ENCODE assay signal across 17 cellular contexts in the genomic region with DNA sequence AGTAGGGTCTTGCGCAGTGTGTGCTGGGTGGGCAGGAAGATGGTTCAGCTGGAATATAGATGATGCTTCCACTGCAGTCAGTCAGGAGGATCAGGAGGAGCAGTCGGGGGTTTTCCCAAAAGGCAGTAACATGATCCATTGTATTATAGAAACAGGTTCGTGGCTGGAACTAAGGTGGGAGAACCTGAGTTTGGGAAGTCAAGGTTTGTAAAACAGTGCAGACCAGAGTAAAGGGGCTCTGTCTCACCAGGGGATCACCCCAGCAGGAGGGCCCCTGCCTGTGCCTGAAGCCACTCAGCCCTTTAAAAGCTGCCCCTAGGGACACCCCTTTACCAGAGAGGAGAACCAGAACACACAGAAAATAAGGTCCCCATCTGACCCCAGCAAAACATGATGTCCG.
DNase-seq lines count a peak whose midpoint lies in the region; ATAC-seq and TF ChIP-seq lines count a peak whose summit lies in the region.
"Had no signal": no experiment of that assay in that cellular context is flagged by ENCODE, and none has a peak within 500 bp of the region (broad histone marks: within the 10 kb centered on the region; RNA-seq: fewer than 3 reads in every experiment).

No MANE protein-coding gene starts in this region.

- H3K4me2 ChIP-seq in GM23338, result no peak overlapping the region

- peaks cover 8% of the 10 kb centered on the region for H3K9me3 Mint-ChIP-seq in activated CD4-positive, alpha-beta T cell treated with anti-CD3 and anti-CD28 coated beads for 36 hours (ENCODE audit: low read depth)
- H3K9me3 Mint-ChIP-seq in GM23338 (peaks cover 57% of the 10 kb centered on the region), immature natural killer cell (peaks cover 0 to 5% (median 0%) of the 10 kb centered on the region in 6 donors), WTC11 (peaks cover 59% of the 10 kb centered on the region)
- H3K9me3 Mint-ChIP-seq in activated CD8-positive, alpha-beta T cell treated with anti-CD3 and anti-CD28 coated beads for 36 hours, result peaks cover 30% of the 10 kb centered on the region
- peaks cover 0 to 7% (median 0%) of the 10 kb centered on the region in 9 donors for H3K9me3 Mint-ChIP-seq in naive thymus-derived CD8-positive, alpha-beta T cell

- no peak for DNase-seq in activated CD4-positive, alpha-beta T cell treated with anti-CD3 and anti-CD28 coated beads for 36 hours
- no peak for DNase-seq in activated CD4-positive, alpha-beta T cell treated with anti-CD3 and anti-CD28 coated beads, Interleukin-2, amount 50 U/mL, for 1 hour
- DNase-seq in GM23338 (ENCODE audit: low spot score), result no peak
- DNase-seq in activated CD8-positive, alpha-beta T cell treated with anti-CD3 and anti-CD28 coated beads for 36 hours, result peak; percentile 28
- DNase-seq in immature natural killer cell, result no peak
- DNase-seq in WTC11 (ENCODE audit: low spot score), result no peak
- DNase-seq in naive thymus-derived CD8-positive, alpha-beta T cell, result no peak
- no peak for DNase-seq in mucosa of gallbladder (ENCODE audit: low spot score)
- DNase-seq: activated CD4-positive, CD25-positive, alpha-beta regulatory T cell treated with anti-CD3 and anti-CD28 coated beads, Interleukin-2, amount 50 U/mL, for 72 hours; foreskin melanocyte; H9; left colon; NCI-H1694; NCI-H446; nucleus accumbens; SHP77; stomach had no signal

- H3K4me1 Mint-ChIP-seq in activated CD4-positive, alpha-beta T cell treated with anti-CD3 and anti-CD28 coated beads for 36 hours, result peaks cover 82% of the 10 kb centered on the region
- H3K4me1 Mint-ChIP-seq in GM23338, result peaks cover 18% of the 10 kb centered on the region
- H3K4me1 Mint-ChIP-seq in activated CD8-positive, alpha-beta T cell treated with anti-CD3 and anti-CD28 coated beads for 36 hours (ENCODE audit: low read depth), result peaks cover 76% of the 10 kb centered on the region
- peaks cover 73 to 79% of the 10 kb centered on the region in 2 donors for H3K4me1 Mint-ChIP-seq in immature natural killer cell
- peaks cover 30% of the 10 kb centered on the region for H3K4me1 Mint-ChIP-seq in WTC11
- peaks cover 28 to 55% (median 43%) of the 10 kb centered on the region in 4 donors for H3K4me1 Mint-ChIP-seq in naive thymus-derived CD8-positive, alpha-beta T cell

- H3K27ac Mint-ChIP-seq in activated CD4-positive, alpha-beta T cell treated with anti-CD3 and anti-CD28 coated beads for 36 hours, result peak overlapping the region; percentile 97
- H3K27ac Mint-ChIP-seq in GM23338 (no peak overlapping the region), immature natural killer cell (peak overlapping the region; percentile 69 to 87 (median 82)), WTC11 (no peak overlapping the region)
- H3K27ac Mint-ChIP-seq in activated CD8-positive, alpha-beta T cell treated with anti-CD3 and anti-CD28 coated beads for 36 hours, result peak overlapping the region; percentile 94
- peak overlapping the region in 3 of 10 donors; percentile 17 to 47 (median 22) for H3K27ac Mint-ChIP-seq in naive thymus-derived CD8-positive, alpha-beta T cell

- no peak overlapping the region for H3K27ac ChIP-seq in GM23338 (ENCODE audit: low read depth)
- H3K27ac ChIP-seq: stomach had no signal

- POLR2A ChIA-PET in activated CD4-positive, alpha-beta T cell treated with anti-CD3 and anti-CD28 coated beads for 36 hours (lab: Charles Lee), result interaction anchor here (0.9 to 1.1 kb wide), 4 partner anchors 17 to 60 kb away, joined by 3 to 7 read pairs (median 4); no protein-coding TSS in a partner anchor
- POLR2A ChIA-PET in activated CD8-positive, alpha-beta T cell treated with anti-CD3 and anti-CD28 coated beads for 36 hours (lab: Charles Lee), result interaction anchor here (0.6 to 9.8 kb wide), 12 partner anchors 9 to 276 kb away, joined by 3 to 87 read pairs (median 7); no protein-coding TSS in a partner anchor
- POLR2A ChIA-PET in WTC11 (lab: Charles Lee), result no interaction called here
- POLR2A ChIA-PET in naive thymus-derived CD8-positive, alpha-beta T cell (lab: Charles Lee), result no interaction called here

- no peaks in the 10 kb centered on the region for H3F3A ChIP-seq in GM23338 (replicated peaks; ENCODE audit: low read depth)

- H3K4me3 ChIP-seq in GM23338, result no peak overlapping the region
- H3K4me3 ChIP-seq: stomach had no signal

- CTCF ChIA-PET in activated CD4-positive, alpha-beta T cell treated with anti-CD3 and anti-CD28 coated beads for 36 hours (lab: Charles Lee), result interaction anchor here (0.7 to 2.5 kb wide), 5 partner anchors 48 to 92 kb away, joined by 3 to 16 read pairs (median 6); no protein-coding TSS in a partner anchor
- CTCF ChIA-PET in activated CD8-positive, alpha-beta T cell treated with anti-CD3 and anti-CD28 coated beads for 36 hours (lab: Charles Lee), result interaction anchor here (0.7 to 3.4 kb wide), 7 partner anchors 13 to 278 kb away, joined by 3 to 22 read pairs (median 4); no protein-coding TSS in a partner anchor
- CTCF ChIA-PET in WTC11 (lab: Charles Lee), result no interaction called here

- no peak overlapping the region for H2AFZ ChIP-seq in GM23338

- ATAC-seq in activated CD4-positive, alpha-beta T cell treated with anti-CD3 and anti-CD28 coated beads for 36 hours, result no peak
- ATAC-seq in GM23338 (peak; percentile 38; the same call in 1 of the 3 replicates), WTC11 (no peak)
- no peak for ATAC-seq in activated CD8-positive, alpha-beta T cell treated with anti-CD3 and anti-CD28 coated beads for 36 hours
- no peak for ATAC-seq in naive thymus-derived CD8-positive, alpha-beta T cell
- ATAC-seq: left colon had no signal

- peaks cover 42% of the 10 kb centered on the region for H3K36me3 Mint-ChIP-seq in activated CD4-positive, alpha-beta T cell treated with anti-CD3 and anti-CD28 coated beads for 36 hours (ENCODE audit: low read depth)
- H3K36me3 Mint-ChIP-seq in GM23338 (ENCODE audit: low read depth) (peaks cover 42% of the 10 kb centered on the region), immature natural killer cell (peaks cover 11 to 25% (median 11%) of the 10 kb centered on the region in 3 donors), WTC11 (peaks cover 42% of the 10 kb centered on the region)
- peaks cover 46% of the 10 kb centered on the region for H3K36me3 Mint-ChIP-seq in activated CD8-positive, alpha-beta T cell treated with anti-CD3 and anti-CD28 coated beads for 36 hours (ENCODE audit: low read depth)
- peaks cover 0 to 3% (median 0%) of the 10 kb centered on the region in 3 donors for H3K36me3 Mint-ChIP-seq in naive thymus-derived CD8-positive, alpha-beta T cell

- TF ChIP-seq CTCF in GM23338 (conservative IDR thresholded peaks at IDR 0.05; ENCODE audit: low read depth in 2 of 2) (no peak), WTC11 (IDR thresholded peaks at IDR 0.05) (no peak)
- TF ChIP-seq CTCF in activated CD8-positive, alpha-beta T cell treated with anti-CD3 and anti-CD28 coated beads for 36 hours (IDR thresholded peaks at IDR 0.05), result no peak

- peak overlapping the region; percentile 45 for H3K4me3 Mint-ChIP-seq in activated CD4-positive, alpha-beta T cell treated with anti-CD3 and anti-CD28 coated beads for 36 hours
- H3K4me3 Mint-ChIP-seq in GM23338, result no peak overlapping the region
- peak overlapping the region; percentile 60 for H3K4me3 Mint-ChIP-seq in activated CD8-positive, alpha-beta T cell treated with anti-CD3 and anti-CD28 coated beads for 36 hours
- H3K4me3 Mint-ChIP-seq in immature natural killer cell, result peak overlapping the region in 2 of 5 donors; percentile 6 to 64
- no peak overlapping the region for H3K4me3 Mint-ChIP-seq in WTC11
- no peak overlapping the region for H3K4me3 Mint-ChIP-seq in naive thymus-derived CD8-positive, alpha-beta T cell
- H3K4me3 Mint-ChIP-seq: H9 had no signal

- no peaks in the 10 kb centered on the region for H4K20me1 ChIP-seq in GM23338 (replicated peaks; ENCODE audit: insufficient read depth)

- no peaks in the 10 kb centered on the region for H3K36me3 ChIP-seq in GM23338 (ENCODE audit: insufficient read depth)
- H3K36me3 ChIP-seq: stomach had no signal

- H3K27me3 ChIP-seq in GM23338 (ENCODE audit: insufficient read depth), result no peaks in the 10 kb centered on the region
- H3K27me3 ChIP-seq: stomach had no signal

- peaks cover 5% of the 10 kb centered on the region; the same call in 1 of the 2 replicates for H3K9me2 ChIP-seq in GM23338 (ENCODE audit: insufficient read depth)

- H3K4me1 ChIP-seq in GM23338 (ENCODE audit: insufficient read depth), result peaks cover 8% of the 10 kb centered on the region; the same call in 1 of the 2 replicates
- H3K4me1 ChIP-seq: stomach had no signal

- H3K27me3 Mint-ChIP-seq in activated CD4-positive, alpha-beta T cell treated with anti-CD3 and anti-CD28 coated beads for 36 hours, result no peaks in the 10 kb centered on the region
- H3K27me3 Mint-ChIP-seq in GM23338 (ENCODE audit: insufficient read depth, low read depth, poor library complexity) (peaks cover 7% of the 10 kb centered on the region), immature natural killer cell (ENCODE audit: low read depth in 3 of 3) (peaks cover 4 to 7% (median 7%) of the 10 kb centered on the region in 3 donors), WTC11 (ENCODE audit: low read depth) (no peaks in the 10 kb centered on the region; the same call in 1 of the 2 replicates)
- H3K27me3 Mint-ChIP-seq in activated CD8-positive, alpha-beta T cell treated with anti-CD3 and anti-CD28 coated beads for 36 hours, result no peaks in the 10 kb centered on the region
- H3K27me3 Mint-ChIP-seq in naive thymus-derived CD8-positive, alpha-beta T cell, result no peaks in the 10 kb centered on the region

- H3K79me2 ChIP-seq in GM23338 (replicated peaks; ENCODE audit: insufficient read depth), result no peaks in the 10 kb centered on the region

- intact Hi-C loops in activated CD4-positive, alpha-beta T cell treated with anti-CD3 and anti-CD28 coated beads for 36 hours (cut with DNase I, micrococcal nuclease), result loop anchor here (2.0 to 10.0 kb wide), 4 partner anchors 199 to 1724 kb away; no protein-coding TSS in a partner anchor
- intact Hi-C loops in activated CD8-positive, alpha-beta T cell treated with anti-CD3 and anti-CD28 coated beads for 36 hours (cut with micrococcal nuclease), result loop anchor here (2.0 to 5.0 kb wide), 3 partner anchors 16 to 59 kb away; no protein-coding TSS in a partner anchor

TF ChIP-seq in WTC11, 78 proteins besides CTCF, POLR2A, EP300 and RAD21 (continues in another document):
- TF ChIP-seq, protein P1, sequence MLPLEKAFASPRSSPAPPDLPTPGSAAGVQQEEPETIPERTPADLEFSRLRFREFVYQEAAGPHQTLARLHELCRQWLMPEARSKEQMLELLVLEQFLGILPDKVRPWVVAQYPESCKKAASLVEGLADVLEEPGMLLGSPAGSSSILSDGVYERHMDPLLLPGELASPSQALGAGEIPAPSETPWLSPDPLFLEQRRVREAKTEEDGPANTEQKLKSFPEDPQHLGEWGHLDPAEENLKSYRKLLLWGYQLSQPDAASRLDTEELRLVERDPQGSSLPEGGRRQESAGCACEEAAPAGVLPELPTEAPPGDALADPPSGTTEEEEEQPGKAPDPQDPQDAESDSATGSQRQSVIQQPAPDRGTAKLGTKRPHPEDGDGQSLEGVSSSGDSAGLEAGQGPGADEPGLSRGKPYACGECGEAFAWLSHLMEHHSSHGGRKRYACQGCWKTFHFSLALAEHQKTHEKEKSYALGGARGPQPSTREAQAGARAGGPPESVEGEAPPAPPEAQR (CRISPR knock-in tag; IDR thresholded peaks at IDR 0.05), result no peak

Comparison
In these comparisons a context has a peak if more than half of its experiments do, and no peak if none do; other contexts are left out.
1. H3K27ac Mint-ChIP-seq: peak in activated CD4-positive, alpha-beta T cell treated with anti-CD3 and anti-CD28 coated beads for 36 hours (single experiment), activated CD8-positive, alpha-beta T cell treated with anti-CD3 and anti-CD28 coated beads for 36 hours (single experiment) and immature natural killer cell (6 of 6); none in GM23338 (single experiment) and WTC11 (single experiment).
2. H3K4me3 Mint-ChIP-seq: peak in activated CD4-positive, alpha-beta T cell treated with anti-CD3 and anti-CD28 coated beads for 36 hours (single experiment) and activated CD8-positive, alpha-beta T cell treated with anti-CD3 and anti-CD28 coated beads for 36 hours (single experiment); none in GM23338 (single experiment), WTC11 (single experiment) and naive thymus-derived CD8-positive, alpha-beta T cell (0 of 10).
3. POLR2A ChIA-PET loops: an anchor here in activated CD4-positive, alpha-beta T cell treated with anti-CD3 and anti-CD28 coated beads for 36 hours (0.9 to 1.1 kb wide) and activated CD8-positive, alpha-beta T cell treated with anti-CD3 and anti-CD28 coated beads for 36 hours (0.6 to 9.8 kb wide); none called in WTC11 and naive thymus-derived CD8-positive, alpha-beta T cell.